12 cellular contexts compared by ENCODE assay signal in genomic region chr7:128946936-128947830, GRCh38. TPM values are rescaled to one million over a fixed set of nuclear protein-coding genes. Genes with fewer than 3 reads are reported as not detected.
DNase-seq lines count a peak whose midpoint lies in the region; ATAC-seq and TF ChIP-seq lines count a peak whose summit lies in the region.
"Had no signal": no experiment of that assay in that cellular context is flagged by ENCODE, and none has a peak within 500 bp of the region (broad histone marks: within the 10 kb centered on the region; RNA-seq: fewer than 3 reads in every experiment).

No MANE protein-coding gene starts in this region.

- H3K14ac ChIP-seq in mesenchymal stem cell (ENCODE audit: low read length in 2 of 2): no peak overlapping the region

- no peak overlapping the region for H3K4ac ChIP-seq in mesenchymal stem cell (ENCODE audit: low read depth in 1 of 2, low read length in 2 of 2)

- H3K4me1 ChIP-seq in GM23338 (ENCODE audit: insufficient read depth) (no peaks in the 10 kb centered on the region), mesenchymal stem cell (ENCODE audit: control insufficient read depth, insufficient read depth, low read depth, low read length) (peaks cover 13% of the 10 kb centered on the region)
- H3K4me1 ChIP-seq: body of pancreas, gastrocnemius medialis had no signal

- CTCF ChIA-PET in activated B cell treated with CpG ODN at 0.5 μM for 24 hours (lab: Charles Lee): interaction anchor here (1.0 to 1.1 kb wide), 2 partner anchors 33 to 47 kb away, joined by 3 read pairs; no protein-coding TSS in a partner anchor

- H3K9me3 ChIP-seq in mesenchymal stem cell (ENCODE audit: control insufficient read depth, low read length): no peaks in the 10 kb centered on the region
- H3K9me3 ChIP-seq: body of pancreas, gastrocnemius medialis had no signal

- no peak for DNase-seq in CD14-positive monocyte (ENCODE audit: low spot score)
- peak; percentile 69 for DNase-seq in GM23338 (ENCODE audit: low spot score)
- DNase-seq in activated B cell treated with CpG ODN at 0.5 μM for 24 hours: no peak
- DNase-seq in mesenchymal stem cell: no peak
- no peak for DNase-seq in type B pancreatic cell (ENCODE audit: extremely low spot score, unreplicated experiment)
- no peak for DNase-seq in nephron progenitor cell
- DNase-seq in NCI-H2107 treated with DMSO at 0.1 percent for 48 hours (lab: John Stamatoyannopoulos, UW; ENCODE audit: unreplicated experiment): no peak
- no peak for DNase-seq in cerebellar cortex (ENCODE audit: low spot score)
- DNase-seq: body of pancreas, gastrocnemius medialis, NCI-H524 treated with DMSO at 0.1 percent for 48 hours had no signal

- peaks cover 72 to 89% of the 10 kb centered on the region in 2 donors for H3K36me3 Mint-ChIP-seq in CD14-positive monocyte
- H3K36me3 Mint-ChIP-seq in GM23338 (ENCODE audit: low read depth): peaks cover 4% of the 10 kb centered on the region; the same call in 1 of the 3 replicates
- H3K36me3 Mint-ChIP-seq in activated B cell treated with CpG ODN at 0.5 μM for 24 hours (ENCODE audit: low read depth): peaks cover 88% of the 10 kb centered on the region
- H3K36me3 Mint-ChIP-seq in type B pancreatic cell: peaks cover 4% of the 10 kb centered on the region
- peaks cover 11% of the 10 kb centered on the region for H3K36me3 Mint-ChIP-seq in nephron progenitor cell (ENCODE audit: low read depth)

- no peaks in the 10 kb centered on the region for H3K27me3 ChIP-seq in GM23338 (ENCODE audit: insufficient read depth)
- H3K27me3 ChIP-seq in mesenchymal stem cell (ENCODE audit: control insufficient read depth in 1 of 2, insufficient read depth in 1 of 2, low read length in 2 of 2): peaks cover 0 to 17% of the 10 kb centered on the region in 2 experiments
- H3K27me3 ChIP-seq: body of pancreas, gastrocnemius medialis had no signal

- H3K9me3 Mint-ChIP-seq in CD14-positive monocyte: no peaks in the 10 kb centered on the region
- H3K9me3 Mint-ChIP-seq in GM23338: no peaks in the 10 kb centered on the region
- no peaks in the 10 kb centered on the region for H3K9me3 Mint-ChIP-seq in activated B cell treated with CpG ODN at 0.5 μM for 24 hours
- no peaks in the 10 kb centered on the region for H3K9me3 Mint-ChIP-seq in type B pancreatic cell
- H3K9me3 Mint-ChIP-seq in nephron progenitor cell: no peaks in the 10 kb centered on the region

- H3K4me3 ChIP-seq in GM23338 (no peak overlapping the region), mesenchymal stem cell (ENCODE audit: insufficient read depth in 1 of 2, low read depth in 1 of 2, low read length in 2 of 2) (no peak overlapping the region)
- H3K4me3 ChIP-seq: body of pancreas, gastrocnemius medialis had no signal

- intact Hi-C loops in CD14-positive monocyte (cut with micrococcal nuclease) (loop anchor here (2.0 to 10.0 kb wide), 3 partner anchors 40 to 1572 kb away; no protein-coding TSS in a partner anchor), activated B cell treated with CpG ODN at 0.5 μM for 24 hours (cut with micrococcal nuclease) (loop anchor here (1.0 kb wide), 1 partner anchor 43 kb away; no protein-coding TSS in a partner anchor)

- H3K4me3 Mint-ChIP-seq in CD14-positive monocyte (no peak overlapping the region), GM23338 (no peak overlapping the region), activated B cell treated with CpG ODN at 0.5 μM for 24 hours (no peak overlapping the region), type B pancreatic cell (no peak overlapping the region), nephron progenitor cell (no peak overlapping the region)

- ATAC-seq in GM23338 (peak; percentile 86), activated B cell treated with CpG ODN at 0.5 μM for 24 hours (ENCODE audit: low read depth) (peak; percentile 45)
- ATAC-seq: body of pancreas, gastrocnemius medialis had no signal

- H4K20me1 ChIP-seq in GM23338 (replicated peaks; ENCODE audit: insufficient read depth): no peaks in the 10 kb centered on the region; the same call in 1 of the 2 replicates

- no peak overlapping the region for H3K9ac ChIP-seq in mesenchymal stem cell (ENCODE audit: low read length)

- H4K8ac ChIP-seq in mesenchymal stem cell (ENCODE audit: low read length): peak overlapping the region; percentile 16

- H3K4me2 ChIP-seq in GM23338 (no peak overlapping the region), mesenchymal stem cell (ENCODE audit: low read length, poor library complexity, severe bottlenecking) (no peak overlapping the region)

- H3K27ac Mint-ChIP-seq in CD14-positive monocyte (peak overlapping the region in 6 of 7 donors; percentile 10 to 70 (median 59)), GM23338 (no peak overlapping the region), activated B cell treated with CpG ODN at 0.5 μM for 24 hours (no peak overlapping the region), type B pancreatic cell (no peak overlapping the region), nephron progenitor cell (no peak overlapping the region)

- no peak overlapping the region for H2BK5ac ChIP-seq in mesenchymal stem cell (ENCODE audit: low read depth, low read length, poor library complexity, severe bottlenecking)

- no peak overlapping the region for H2AK5ac ChIP-seq in mesenchymal stem cell (ENCODE audit: low read length, severe bottlenecking)

- H2BK15ac ChIP-seq in mesenchymal stem cell (ENCODE audit: low read depth, poor library complexity, severe bottlenecking): no peak overlapping the region

- no peaks in the 10 kb centered on the region for H3K36me3 ChIP-seq in GM23338 (ENCODE audit: insufficient read depth)
- H3K36me3 ChIP-seq in mesenchymal stem cell (ENCODE audit: control insufficient read depth in 1 of 2, insufficient read depth in 2 of 2, low read depth in 1 of 2, low read length in 2 of 2): peaks cover 15 to 37% of the 10 kb centered on the region in 2 experiments

- no peaks in the 10 kb centered on the region for H3K9me2 ChIP-seq in GM23338 (ENCODE audit: insufficient read depth)

- no peak overlapping the region for H4K91ac ChIP-seq in mesenchymal stem cell (ENCODE audit: low read length)

- H3F3A ChIP-seq in GM23338 (replicated peaks; ENCODE audit: low read depth): no peaks in the 10 kb centered on the region

- no peak overlapping the region for H2BK12ac ChIP-seq in mesenchymal stem cell (ENCODE audit: low read length in 2 of 2)

- H3K27ac ChIP-seq in GM23338 (ENCODE audit: low read depth): no peak overlapping the region
- H3K27ac ChIP-seq in mesenchymal stem cell (ENCODE audit: low read length, poor library complexity, severe bottlenecking): no peak overlapping the region
- H3K27ac ChIP-seq: body of pancreas, gastrocnemius medialis had no signal

- no peak overlapping the region for H3K18ac ChIP-seq in mesenchymal stem cell (ENCODE audit: low read depth in 1 of 2, low read length in 2 of 2)

- H3K4me1 Mint-ChIP-seq in CD14-positive monocyte (peaks cover 73% of the 10 kb centered on the region), GM23338 (peaks cover 5% of the 10 kb centered on the region; the same call in 1 of the 3 replicates), activated B cell treated with CpG ODN at 0.5 μM for 24 hours (peaks cover 26% of the 10 kb centered on the region), type B pancreatic cell (ENCODE audit: unreplicated experiment) (no peaks in the 10 kb centered on the region), nephron progenitor cell (no peaks in the 10 kb centered on the region)

- no peaks in the 10 kb centered on the region for H3K27me3 Mint-ChIP-seq in CD14-positive monocyte (ENCODE audit: low read depth in 3 of 3)
- H3K27me3 Mint-ChIP-seq in GM23338 (ENCODE audit: insufficient read depth, low read depth, poor library complexity): peaks cover 22% of the 10 kb centered on the region
- H3K27me3 Mint-ChIP-seq in activated B cell treated with CpG ODN at 0.5 μM for 24 hours: no peaks in the 10 kb centered on the region
- H3K27me3 Mint-ChIP-seq in type B pancreatic cell: peaks cover 4% of the 10 kb centered on the region
- peaks cover 11% of the 10 kb centered on the region for H3K27me3 Mint-ChIP-seq in nephron progenitor cell (ENCODE audit: low read depth, poor library complexity)

- POLR2A ChIA-PET in activated B cell treated with CpG ODN at 0.5 μM for 24 hours (lab: Charles Lee): interaction anchor here (0.5 to 3.0 kb wide), 7 partner anchors 8 to 333 kb away, joined by 3 to 14 read pairs (median 7); no protein-coding TSS in a partner anchor

- no peak overlapping the region for H3K23ac ChIP-seq in mesenchymal stem cell (ENCODE audit: low read length in 2 of 2)

- 82% methylated on average over 19 of the region's 22 CpGs for WGBS in mesenchymal stem cell

- TF ChIP-seq CTCF in CD14-positive monocyte (IDR thresholded peaks at IDR 0.05) (peak; percentile 49), GM23338 (conservative IDR thresholded peaks at IDR 0.05; ENCODE audit: low read depth in 2 of 2) (peak; percentile 68 to 81), activated B cell treated with CpG ODN at 0.5 μM for 24 hours (IDR thresholded peaks at IDR 0.05) (no peak), type B pancreatic cell (conservative IDR thresholded peaks at IDR 0.05) (no peak), nephron progenitor cell (IDR thresholded peaks at IDR 0.05) (no peak)

- no peak overlapping the region for H2BK120ac ChIP-seq in mesenchymal stem cell (ENCODE audit: low read depth, low read length)

- H2AFZ ChIP-seq in GM23338: no peak overlapping the region
- no peak overlapping the region for H2AFZ ChIP-seq in mesenchymal stem cell (ENCODE audit: low read depth, low read length)

- no peaks in the 10 kb centered on the region for H3K79me2 ChIP-seq in GM23338 (replicated peaks; ENCODE audit: insufficient read depth)

- H3K79me1 ChIP-seq in mesenchymal stem cell (replicated peaks; ENCODE audit: low read length, poor library complexity, severe bottlenecking): no peaks in the 10 kb centered on the region

RNA-seq across cellular contexts. Expression of gene IRF5, which starts 9.5 kb away (rescaled TPM):
- polyA plus RNA-seq in CD14-positive monocyte (100 to 1,000 TPM; 130 to 170 TPM), GM23338 (2016; fragmentation: Nextera tagmentation; extraction: Ambion mirVana) (0.37 and 1.9 TPM in 2 replicates)
- total RNA-seq in GM23338 (2014; rRNA removed; shearing (Covaris generic)): 1.1 and 3.7 TPM in 2 replicates
- total RNA-seq in activated B cell treated with CpG ODN at 0.5 μM for 24 hours (145 and 164 TPM in 2 replicates), type B pancreatic cell (ENCODE audit: low replicate concordance) (1.8 and 2.5 TPM in 2 replicates)
- polyA plus RNA-seq in mesenchymal stem cell (2013, experiment 1 of 2): not detected
- not detected for polyA plus RNA-seq in mesenchymal stem cell (2013, experiment 2 of 2)

RNA-seq across cellular contexts. Expression of gene KCP, which starts 36.7 kb away (rescaled TPM):
- polyA plus RNA-seq in CD14-positive monocyte: under 1 TPM in 1 of 2 donors, not detected in 1; 0.11 TPM
- total RNA-seq in GM23338 (2014; rRNA removed; shearing (Covaris generic)): 0.76 and 1.3 TPM in 2 replicates
- polyA plus RNA-seq in GM23338 (2016; fragmentation: Nextera tagmentation; extraction: Ambion mirVana): 0.99 and 1.1 TPM in 2 replicates
- 4.1 and 4.4 TPM in 2 replicates for total RNA-seq in activated B cell treated with CpG ODN at 0.5 μM for 24 hours
- polyA plus RNA-seq in mesenchymal stem cell (2013, experiment 1 of 2): 3.4 TPM
- 3.1 TPM for polyA plus RNA-seq in mesenchymal stem cell (2013, experiment 2 of 2)
- total RNA-seq in type B pancreatic cell (ENCODE audit: low replicate concordance): 1.3 and 4.2 TPM in 2 replicates
- total RNA-seq: LHCN-M2 had no signal

Comparison
In these comparisons a context has a peak if more than half of its experiments do, and no peak if none do; other contexts are left out.
1. H3K27ac Mint-ChIP-seq: peak in CD14-positive monocyte (6 of 7); none in GM23338 (single experiment), activated B cell treated with CpG ODN at 0.5 μM for 24 hours (single experiment), type B pancreatic cell (single experiment) and nephron progenitor cell (single experiment).
2. CTCF ChIP-seq: peak in CD14-positive monocyte (single experiment) and GM23338 (2 of 2); none in activated B cell treated with CpG ODN at 0.5 μM for 24 hours (single experiment), type B pancreatic cell (single experiment) and nephron progenitor cell (single experiment).
3. RNA of gene IRF5, which starts 9.5 kb away (total RNA-seq): 145 to 164 TPM in activated B cell treated with CpG ODN at 0.5 μM for 24 hours; 1.1 to 3.7 TPM in GM23338 and 1.8 to 2.5 TPM in type B pancreatic cell; every median in the first group is over 10 times any median in the second.